8 cellular contexts compared by ENCODE assay signal in the genomic region with DNA sequence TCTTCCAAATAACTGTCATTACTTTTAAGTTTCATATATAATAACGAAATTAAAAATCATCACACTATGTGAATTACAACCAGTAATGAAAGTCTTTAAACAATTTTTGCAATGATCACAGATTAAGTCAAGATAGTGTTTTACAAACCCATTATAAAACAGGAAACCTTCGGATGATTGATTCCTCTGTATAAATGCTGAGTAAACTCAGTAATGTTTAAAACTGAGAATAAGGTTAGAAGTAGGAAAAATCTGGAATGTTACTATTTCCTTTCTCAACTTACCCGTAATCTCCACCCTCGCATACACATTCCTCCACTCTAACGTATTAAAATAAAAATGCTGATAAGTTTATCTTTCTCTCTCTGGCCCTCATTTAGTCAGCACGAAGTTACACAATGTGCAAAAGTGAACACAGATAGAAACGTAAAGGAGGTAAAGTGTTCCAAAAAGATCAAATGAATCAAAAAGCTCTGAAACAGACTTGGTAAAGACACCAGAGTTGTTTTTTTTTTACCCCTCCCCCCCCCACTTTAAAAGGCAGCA. TPM values are rescaled to one million over a fixed set of nuclear protein-coding genes. Genes with fewer than 3 reads are reported as not detected.
DNase-seq lines count a peak whose midpoint lies in the region; ATAC-seq, FAIRE-seq and TF ChIP-seq lines count a peak whose summit lies in the region.

No MANE protein-coding gene starts in this region.

- H3K27me3 Mint-ChIP-seq in T-cell = no peaks in the 10 kb centered on the region

- WGBS in sigmoid colon, 2 donors = 2 to 10% methylated on average over 7 of the region's 7 CpGs

- no peak for TF ChIP-seq POLR2A in sigmoid colon (IDR thresholded peaks at IDR 0.05)

- H3K4me3 Mint-ChIP-seq in T-cell = peak overlapping the region; percentile 93 to 100 (median 98)

- FAIRE-seq in RCC 7860 (lab: Jason Lieb, UNC) = no peak

- TF ChIP-seq CTCF in GM12864 (IDR thresholded peaks at IDR 0.05; ENCODE audit: low read depth, low read length, missing control alignments) = no peak
- no peak for TF ChIP-seq CTCF in fibroblast of the aortic adventitia (IDR thresholded peaks at IDR 0.05; ENCODE audit: insufficient read depth, low read length)
- TF ChIP-seq CTCF in sigmoid colon (IDR thresholded peaks at IDR 0.05) = no peak

- no peak for TF ChIP-seq EP300 in sigmoid colon (IDR thresholded peaks at IDR 0.05)

- peaks cover 57 to 60% (median 58%) of the 10 kb centered on the region in 3 donors for H3K4me1 Mint-ChIP-seq in T-cell

- POLR2A ChIA-PET in T-cell (lab: Charles Lee) = interaction anchor here (0.6 to 3.2 kb wide), 9 partner anchors 14 to 202 kb away, joined by 3 to 57 read pairs (median 10); a partner anchor contains a TSS

- H3K36me3 ChIP-seq in sigmoid colon = peaks cover 4 to 32% (median 14%) of the 10 kb centered on the region in 4 donors

- H3K9me3 Mint-ChIP-seq in T-cell = peaks cover 0 to 1% (median 0%) of the 10 kb centered on the region in 3 donors

- CTCF ChIA-PET in T-cell (lab: Charles Lee) = interaction anchor here (0.6 to 3.5 kb wide), 9 partner anchors 11 to 92 kb away, joined by 3 to 46 read pairs (median 3); a partner anchor contains a TSS

- H3K36me3 Mint-ChIP-seq in T-cell = peaks cover 34% of the 10 kb centered on the region

- no peak for DNase-seq in GM12864 (ENCODE audit: low read depth)
- DNase-seq in T-cell = no peak
- peak; percentile 91 for DNase-seq in fibroblast of the aortic adventitia (ENCODE audit: low read depth)
- DNase-seq in sigmoid colon = no peak
- DNase-seq in hippocampal formation (lab: John Stamatoyannopoulos, UW) = no peak
- no peak for DNase-seq in RCC 7860 (ENCODE audit: low spot score)

- H3K4me3 ChIP-seq in GM12864 (ENCODE audit: low read depth, low read length) (peak overlapping the region; percentile 78), fibroblast of the aortic adventitia (ENCODE audit: low read depth, low read length) (peak overlapping the region; percentile 91), sigmoid colon (peak overlapping the region; percentile 73 to 90 (median 86))

- peak overlapping the region; percentile 91 to 99 (median 97) for H3K27ac ChIP-seq in sigmoid colon

- intact Hi-C loops in sigmoid colon (cut with DNase I) = loop anchor here (2.0 to 5.0 kb wide), 4 partner anchors 25 to 175 kb away; a partner anchor contains a TSS

- peak overlapping the region; percentile 93 to 99 for H3K27ac Mint-ChIP-seq in T-cell

- peaks cover 3 to 44% (median 24%) of the 10 kb centered on the region in 4 donors for H3K4me1 ChIP-seq in sigmoid colon

- H3K9me3 ChIP-seq in sigmoid colon = no peaks in the 10 kb centered on the region

- ATAC-seq in T-cell (replicated peaks in 1 of 4) (no peak), GM19351 (IDR thresholded peaks at IDR 0.05; ENCODE audit: unreplicated experiment) (no peak), HG02938 (IDR thresholded peaks at IDR 0.05; ENCODE audit: unreplicated experiment) (no peak)

- no peaks in the 10 kb centered on the region for H3K27me3 ChIP-seq in sigmoid colon

RNA-seq across cellular contexts. Expression of a gene that starts 1.6 kb away (rescaled TPM):
- total RNA-seq in T-cell (100 to 1,000 TPM in 3 of 5 donors, 10 to 100 TPM in 2; 85.5 to 146 (median 106) TPM), fibroblast of the aortic adventitia (ENCODE audit: low replicate concordance) (54.1 and 68.1 TPM in 2 replicates), sigmoid colon (10 to 100 TPM; 38.7 to 87.8 (median 52.3) TPM)
- 10 to 100 TPM in 1 of 3 donors, 1 to 10 TPM in 2; 3.0 to 19.9 (median 4.8) TPM for polyA plus RNA-seq in sigmoid colon

RNA-seq across cellular contexts. Expression of a gene that starts 2.1 kb away (rescaled TPM):
- total RNA-seq in T-cell (10 to 100 TPM in 2 of 5 donors, 1 to 10 TPM in 3; 8.3 to 23.1 (median 8.6) TPM), fibroblast of the aortic adventitia (ENCODE audit: low replicate concordance) (3.8 and 4.9 TPM in 2 replicates), sigmoid colon (1 to 10 TPM; 3.1 to 5.5 (median 4.4) TPM)
- polyA plus RNA-seq in sigmoid colon = 1 to 10 TPM; 3.5 to 5.1 (median 4.2) TPM

RNA-seq across cellular contexts. Expression of a gene that starts 23.8 kb away (rescaled TPM):
- total RNA-seq in T-cell = 10 to 100 TPM; 14.1 to 21.5 (median 17.7) TPM
- 24.8 and 36.8 TPM in 2 replicates for total RNA-seq in fibroblast of the aortic adventitia (ENCODE audit: low replicate concordance)
- total RNA-seq in sigmoid colon = 10 to 100 TPM; 10.7 to 23.5 (median 12.7) TPM
- 10 to 100 TPM in 1 of 3 donors, 1 to 10 TPM in 2; 3.6 to 20.3 (median 4.9) TPM for polyA plus RNA-seq in sigmoid colon
